In genomic region chr15:38474155-38474757, GRCh38 we compare ENCODE assay signal across 9 cellular contexts. TPM values are rescaled to one million over a fixed set of nuclear protein-coding genes. Genes with fewer than 3 reads are reported as not detected.
DNase-seq lines count a peak whose midpoint lies in the region; ATAC-seq and TF ChIP-seq lines count a peak whose summit lies in the region.
"Had no signal": no experiment of that assay in that cellular context is flagged by ENCODE, and none has a peak within 500 bp of the region (broad histone marks: within the 10 kb centered on the region; RNA-seq: fewer than 3 reads in every experiment).

No MANE protein-coding gene starts in this region.

- peak; percentile 97 for TF ChIP-seq RAD21 in SK-N-SH (IDR thresholded peaks at IDR 0.05; ENCODE audit: low read length)

- no peak overlapping the region for H3K9ac ChIP-seq in SK-N-SH
- no peak overlapping the region for H3K9ac ChIP-seq in colonic mucosa (ENCODE audit: low read depth in 2 of 2, low read length in 2 of 2)

- TF ChIP-seq EP300 in SK-N-SH (IDR thresholded peaks at IDR 0.05; ENCODE audit: borderline replicate concordance in 1 of 2, low read depth in 1 of 2, low read length in 1 of 2) = no peak

- POLR2A ChIA-PET in SK-N-SH (lab: Yijun Ruan, JAX) = no interaction called here

- peaks cover 8% of the 10 kb centered on the region for H3K36me3 ChIP-seq in GM06990 (ENCODE audit: control insufficient read depth, insufficient read depth, low read length)
- peaks cover 33 to 72% of the 10 kb centered on the region in 2 experiments for H3K36me3 ChIP-seq in SK-N-SH (replicated peaks in 1 of 2; ENCODE audit: control insufficient read depth in 1 of 2, insufficient read depth in 2 of 2, low read length in 1 of 2)
- no peaks in the 10 kb centered on the region for H3K36me3 ChIP-seq in colonic mucosa
- H3K36me3 ChIP-seq in lower lobe of right lung = peaks cover 79% of the 10 kb centered on the region
- H3K36me3 ChIP-seq in uterus = no peaks in the 10 kb centered on the region

- ATAC-seq in lower lobe of right lung = peak; percentile 92 to 93

- H3F3A ChIP-seq in SK-N-SH (replicated peaks; ENCODE audit: insufficient read depth) = peaks cover 4% of the 10 kb centered on the region

- H3K4me3 ChIP-seq in GM06990 (replicated peaks; ENCODE audit: low read depth, low read length) = no peak overlapping the region
- H3K4me3 ChIP-seq in LNCaP clone FGC (ENCODE audit: low read depth, low read length) = no peak overlapping the region
- H3K4me3 ChIP-seq in SK-N-SH (ENCODE audit: low read depth in 2 of 2, low read length in 1 of 2) = no peak overlapping the region
- H3K4me3 ChIP-seq in colonic mucosa = no peak overlapping the region
- no peak overlapping the region for H3K4me3 ChIP-seq in lower lobe of right lung
- H3K4me3 ChIP-seq in uterus = no peak overlapping the region
- H3K4me3 ChIP-seq: SK-N-MC had no signal

- H3K9me3 ChIP-seq in SK-N-SH (no peaks in the 10 kb centered on the region), colonic mucosa (no peaks in the 10 kb centered on the region), lower lobe of right lung (no peaks in the 10 kb centered on the region), uterus (no peaks in the 10 kb centered on the region)

- H3K27me3 ChIP-seq in GM06990 (replicated peaks; ENCODE audit: control insufficient read depth, insufficient read depth, low read length) (no peaks in the 10 kb centered on the region), SK-N-SH (ENCODE audit: insufficient read depth) (no peaks in the 10 kb centered on the region), colonic mucosa (no peaks in the 10 kb centered on the region), lower lobe of right lung (ENCODE audit: low read depth) (no peaks in the 10 kb centered on the region), uterus (no peaks in the 10 kb centered on the region)

- no peaks in the 10 kb centered on the region for H4K20me1 ChIP-seq in SK-N-SH (ENCODE audit: insufficient read depth)

- H3K4me1 ChIP-seq in SK-N-SH (ENCODE audit: control insufficient read depth in 1 of 2, insufficient read depth in 2 of 2, low read depth in 1 of 2, low read length in 1 of 2) (no peaks in the 10 kb centered on the region; a peak in 2 of 4 replicates), colonic mucosa (no peaks in the 10 kb centered on the region), lower lobe of right lung (no peaks in the 10 kb centered on the region), uterus (no peaks in the 10 kb centered on the region)

- no peak for TF ChIP-seq POLR2A in uterus (IDR thresholded peaks at IDR 0.05)

- H3K79me2 ChIP-seq in SK-N-SH (ENCODE audit: insufficient read depth) = no peaks in the 10 kb centered on the region

- TF ChIP-seq CTCF in GM06990 (IDR thresholded peaks at IDR 0.05; ENCODE audit: insufficient read depth, low read length, poor library complexity, severe bottlenecking) (peak; percentile 71), LNCaP clone FGC (IDR thresholded peaks at IDR 0.05; ENCODE audit: control insufficient read depth, extremely low read depth, insufficient read depth) (peak; percentile 83), SK-N-SH (IDR thresholded peaks at IDR 0.05) (peak; percentile 81), colonic mucosa (IDR thresholded peaks at IDR 0.05) (peak; percentile 60), lower lobe of right lung (IDR thresholded peaks at IDR 0.05) (peak; percentile 53), uterus (IDR thresholded peaks at IDR 0.05) (peak; percentile 16 to 47 (median 29))

- DNase-seq in AG08395 (ENCODE audit: low spot score) (peak; percentile 75), GM06990 (ENCODE audit: extremely low read depth, insufficient read length) (peak; percentile 17), HCEC 1CT (peak; percentile 69), LNCaP clone FGC (ENCODE audit: low read depth) (peak; percentile 37), SK-N-SH (peak; percentile 62), colonic mucosa (peak; percentile 40), lower lobe of right lung (no peak), uterus (no peak)

- H3K27ac ChIP-seq in SK-N-SH (ENCODE audit: low read depth in 2 of 2, low read length in 1 of 2) (no peak overlapping the region), colonic mucosa (no peak overlapping the region), lower lobe of right lung (no peak overlapping the region), uterus (no peak overlapping the region)
- H3K27ac ChIP-seq: SK-N-MC had no signal

- no peak overlapping the region for H3K4me2 ChIP-seq in SK-N-SH

- no peak overlapping the region for H2AFZ ChIP-seq in SK-N-SH (ENCODE audit: low read depth)

- WGBS in SK-N-SH (ENCODE audit: low lambda C conversion rate) = 64% methylated on average over 4 of the region's 4 CpGs

- H3K9me2 ChIP-seq in SK-N-SH = no peaks in the 10 kb centered on the region

- intact Hi-C loops in colonic mucosa (cut with DNase I) = loop anchor here (10.0 kb wide), 1 partner anchor 211 kb away; no protein-coding TSS in a partner anchor
- intact Hi-C loops in lower lobe of right lung (cut with DNase I) = no loop called here
- intact Hi-C loops in uterus (cut with DNase I; ENCODE audit: low total_unique reads) = no loop called here

- CTCF ChIA-PET in SK-N-SH (lab: Yijun Ruan, JAX) = interaction anchor here (0.6 to 6.9 kb wide), 22 partner anchors 11 to 228 kb away, joined by 3 to 56 read pairs (median 4); partner anchors contain the start of genes FAM98B and RASGRP1

TF ChIP-seq in SK-N-SH, 30 proteins besides CTCF, POLR2A, EP300 and RAD21:
- no peak for TF ChIP-seq ELF1 (IDR thresholded peaks at IDR 0.05)
- peak; percentile 84 for TF ChIP-seq SMC3 (IDR thresholded peaks at IDR 0.05; ENCODE audit: low read depth, low read length)
- TF ChIP-seq RCOR1 (IDR thresholded peaks at IDR 0.05; ENCODE audit: low read length) = 0 out of 2 replicates have a peak, but pooled peaks have one; percentile 30
TF ChIP-seq in SK-N-SH: peak in this region for 2.

RNA-seq across cellular contexts. Expression of gene FAM98B, which starts 20.3 kb away (rescaled TPM):
- 5.7 and 7.8 TPM in 2 replicates for polyA plus RNA-seq in SK-N-SH (2012; rRNA removed)
- 11.6 and 13.5 TPM in 2 replicates for polyA plus RNA-seq in SK-N-SH (2012; cell fraction: cytosol; rRNA removed)
- polyA plus RNA-seq in SK-N-SH (2012; cell fraction: nucleus; rRNA removed) = 0.76 and 2.2 TPM in 2 replicates
- total RNA-seq in colonic mucosa (10 to 100 TPM; 20.0 to 20.9 TPM), lower lobe of right lung (16.8 TPM), uterus (10 to 100 TPM in 3 of 4 donors, 1 to 10 TPM in 1; 7.4 to 46.0 (median 33.2) TPM)

Comparison
In these comparisons a context has a peak if more than half of its experiments do, and no peak if none do; other contexts are left out.
1. DNase-seq: peak in AG08395 (single experiment), GM06990 (single experiment), HCEC 1CT (single experiment), LNCaP clone FGC (single experiment), SK-N-SH (single experiment) and colonic mucosa (single experiment); none in lower lobe of right lung (single experiment) and uterus (0 of 2).
2. CTCF ChIP-seq: peak in every context shown above with its lines; median percentile 83 in LNCaP clone FGC; 81 in SK-N-SH; 71 in GM06990; 60 in colonic mucosa; 53 in lower lobe of right lung; 29 in uterus.